4 cellular contexts compared by ENCODE assay signal in the genomic region with DNA sequence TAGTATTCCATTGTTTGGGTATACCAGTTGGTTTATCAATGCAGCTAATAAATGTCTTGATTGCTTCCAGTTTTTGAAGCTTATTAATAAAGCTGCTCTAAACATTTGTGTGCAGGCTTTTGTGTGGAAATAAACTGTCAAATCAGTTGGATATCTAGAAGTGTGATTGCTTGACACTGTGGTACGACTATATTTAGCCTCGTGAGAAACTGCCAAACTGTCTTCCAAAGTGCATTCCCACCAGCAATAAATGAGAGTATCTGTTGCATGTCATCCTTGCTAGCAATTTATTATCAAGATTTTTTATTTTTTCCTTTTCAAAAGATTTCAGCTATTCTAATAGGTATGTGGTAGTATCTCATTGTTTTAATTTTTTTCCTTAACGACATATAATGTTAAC. TPM values are rescaled to one million over a fixed set of nuclear protein-coding genes. Genes with fewer than 3 reads are reported as not detected.
"Had no signal": no experiment of that assay in that cellular context is flagged by ENCODE, and none has a peak within 500 bp of the region (broad histone marks: within the 10 kb centered on the region; RNA-seq: fewer than 3 reads in every experiment).

No MANE protein-coding gene starts in this region.

- H3K4me3 ChIP-seq: GM12878 had no signal

- ATAC-seq: GM12878 had no signal

- DNase-seq: GDM1, GF-D8 had no signal

RNA-seq across cellular contexts. Expression of a gene that starts 37.5 kb away (rescaled TPM):
- total RNA-seq: G401 had no signal
